In the genomic region with DNA sequence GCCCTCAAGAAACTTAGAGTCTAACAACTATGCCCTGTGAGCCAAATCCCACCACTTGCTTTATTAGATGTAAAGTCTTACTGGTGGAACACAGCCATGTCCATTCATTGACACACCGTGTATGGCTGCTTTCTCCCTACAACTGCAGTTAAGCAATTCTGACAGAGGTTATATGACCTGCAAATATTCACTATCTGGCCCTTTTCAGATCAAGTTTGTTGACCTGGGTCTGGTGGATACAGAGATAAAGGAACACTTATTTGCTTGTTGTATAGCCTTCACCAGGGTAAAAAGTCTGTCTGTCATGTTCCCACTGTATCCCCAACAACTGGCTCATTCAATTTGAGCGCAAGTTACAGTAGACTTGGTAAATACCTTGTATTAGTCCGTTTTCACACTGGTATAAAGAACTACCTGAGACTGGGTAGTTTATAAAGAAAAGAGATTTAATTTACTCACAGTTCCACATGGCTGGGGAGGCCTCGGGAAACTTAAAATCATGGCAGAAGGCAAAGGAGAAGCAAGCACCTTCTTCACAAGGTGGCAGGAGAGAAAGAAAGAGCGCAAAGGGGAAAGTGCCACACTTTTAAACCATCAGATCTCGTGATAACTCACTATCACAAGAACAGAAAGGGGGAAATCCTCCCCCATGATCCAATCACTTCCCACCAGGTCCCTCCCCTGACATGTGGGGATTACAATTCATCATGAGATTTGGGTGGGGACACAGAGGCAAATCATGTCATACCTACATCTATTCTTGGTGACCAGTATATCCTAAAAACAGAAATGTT, we compare ENCODE assay signal across 20 cellular contexts.
"Had no signal": no experiment of that assay in that cellular context is flagged by ENCODE, and none has a peak within 500 bp of the region (broad histone marks: within the 10 kb centered on the region; RNA-seq: fewer than 3 reads in every experiment).

No MANE protein-coding gene starts in this region.

- H3K4me1 ChIP-seq: breast epithelium, gastrocnemius medialis, right atrium auricular region had no signal

- H3K4me3 Mint-ChIP-seq: activated naive CD4-positive, alpha-beta T cell treated with anti-CD3 and anti-CD28 coated beads for 36 hours; activated naive CD8-positive, alpha-beta T cell treated with anti-CD3 and anti-CD28 coated beads, Interleukin-2, amount 50 U/mL, for 24 hours; naive thymus-derived CD4-positive, alpha-beta T cell; T-helper 2 cell treated with Interferon-gamma antibody and Interleukin-4, amounts not matched to agents 5 μg/mL and 100 μg/mL, for 36 hours had no signal

- H3K4me3 ChIP-seq: breast epithelium, gastrocnemius medialis, heart left ventricle, right atrium auricular region, skin epidermis had no signal

- H3K27me3 Mint-ChIP-seq: activated naive CD8-positive, alpha-beta T cell treated with anti-CD3 and anti-CD28 coated beads, Interleukin-2, amount 50 U/mL, for 24 hours; naive thymus-derived CD4-positive, alpha-beta T cell had no signal

- H3K36me3 ChIP-seq: breast epithelium, gastrocnemius medialis, heart left ventricle, right atrium auricular region had no signal

- ATAC-seq: activated CD4-positive, CD25-positive, alpha-beta regulatory T cell treated with anti-CD3 and anti-CD28 coated beads, Interleukin-2, amount 50 U/mL, for 24 hours; activated naive CD8-positive, alpha-beta T cell treated with anti-CD3 and anti-CD28 coated beads, Interleukin-2, amount 50 U/mL, for 24 hours; gastrocnemius medialis; heart left ventricle; naive thymus-derived CD4-positive, alpha-beta T cell had no signal

- H3K27ac Mint-ChIP-seq: activated naive CD4-positive, alpha-beta T cell treated with anti-CD3 and anti-CD28 coated beads for 36 hours; activated naive CD8-positive, alpha-beta T cell treated with anti-CD3 and anti-CD28 coated beads, Interleukin-2, amount 50 U/mL, for 24 hours; naive thymus-derived CD4-positive, alpha-beta T cell; T-helper 2 cell treated with Interferon-gamma antibody and Interleukin-4, amounts not matched to agents 5 μg/mL and 100 μg/mL, for 36 hours had no signal

- H3K9me3 Mint-ChIP-seq: activated naive CD4-positive, alpha-beta T cell treated with anti-CD3 and anti-CD28 coated beads for 36 hours; activated naive CD8-positive, alpha-beta T cell treated with anti-CD3 and anti-CD28 coated beads, Interleukin-2, amount 50 U/mL, for 24 hours; naive thymus-derived CD4-positive, alpha-beta T cell; T-helper 2 cell treated with Interferon-gamma antibody and Interleukin-4, amounts not matched to agents 5 μg/mL and 100 μg/mL, for 36 hours had no signal

- H3K27ac ChIP-seq: breast epithelium, gastrocnemius medialis, heart left ventricle, right atrium auricular region had no signal

- H3K4me1 Mint-ChIP-seq: activated naive CD8-positive, alpha-beta T cell treated with anti-CD3 and anti-CD28 coated beads, Interleukin-2, amount 50 U/mL, for 24 hours had no signal

- H3K9me3 ChIP-seq: breast epithelium, gastrocnemius medialis, heart left ventricle, right atrium auricular region had no signal

- H3K27me3 ChIP-seq: breast epithelium, gastrocnemius medialis, heart left ventricle, right atrium auricular region had no signal

- DNase-seq: activated CD4-positive, alpha-beta T cell treated with anti-CD3 and anti-CD28 coated beads, Interleukin-2, amount 50 U/mL, for 1 hour; activated CD8-positive, alpha-beta memory T cell treated with anti-CD3 and anti-CD28 coated beads for 24 hours; activated naive CD4-positive, alpha-beta T cell treated with anti-CD3 and anti-CD28 coated beads for 36 hours; activated naive CD8-positive, alpha-beta T cell treated with anti-CD3 and anti-CD28 coated beads, Interleukin-2, amount 50 U/mL, for 24 hours; aorta; cerebellar nuclear complex; dermis blood vessel endothelial cell; gastrocnemius medialis; heart left ventricle; mammary epithelial cell; naive thymus-derived CD4-positive, alpha-beta T cell; stimulated activated CD4-positive, alpha-beta T cell treated with anti-CD3 and anti-CD28 coated beads, Interleukin-4, amount 100 ng/mL, for 4 hours; stimulated activated CD8-positive, alpha-beta memory T cell treated with anti-CD3 and anti-CD28 coated beads, Interleukin-4, amount 100 ng/mL, for 48 hours; stimulated activated naive CD4-positive, alpha-beta T cell treated with Interleukin-2 at 50 U/mL for 16 hours; trophoblast cell had no signal

- H3K36me3 Mint-ChIP-seq: naive thymus-derived CD4-positive, alpha-beta T cell had no signal
